9 cellular contexts compared by ENCODE assay signal in genomic region chr1:58848818-58849411, GRCh38.
A peak's percentile ranks its signal among the peaks of the same experiment; 100 is the strongest.
DNase-seq lines count a peak whose midpoint lies in the region; ATAC-seq and TF ChIP-seq lines count a peak whose summit lies in the region.
"Had no signal": no experiment of that assay in that cellular context is flagged by ENCODE, and none has a peak within 500 bp of the region (broad histone marks: within the 10 kb centered on the region; RNA-seq: fewer than 3 reads in every experiment).

No MANE protein-coding gene starts in this region.

- TF ChIP-seq CTCF in AG10803 (conservative IDR thresholded peaks at IDR 0.05; ENCODE audit: low read length) (peak; percentile 45), NB4 (IDR thresholded peaks at IDR 0.05; ENCODE audit: low read depth, low read length) (no peak)

- peaks cover 6 to 15% (median 12%) of the 10 kb centered on the region in 3 donors for H3K36me3 Mint-ChIP-seq in immature natural killer cell
- H3K36me3 Mint-ChIP-seq: activated naive CD4-positive, alpha-beta T cell treated with anti-CD3 and anti-CD28 coated beads, Interleukin-2, amount 50 U/mL, for 24 hours had no signal

- DNase-seq in AG10803 (ENCODE audit: low read depth) (peak; percentile 96), NB4 (ENCODE audit: low read depth) (peak; percentile 80), dermis blood vessel endothelial cell (peak; percentile 96), middle frontal gyrus (ENCODE audit: extremely low spot score, low spot score) (peak; percentile 31), immature natural killer cell (no peak)

- no peaks in the 10 kb centered on the region for H3K4me1 Mint-ChIP-seq in immature natural killer cell
- H3K4me1 Mint-ChIP-seq: activated naive CD4-positive, alpha-beta T cell treated with anti-CD3 and anti-CD28 coated beads, Interleukin-2, amount 50 U/mL, for 24 hours had no signal

- no peak for ATAC-seq in GM21367 (IDR thresholded peaks at IDR 0.05; ENCODE audit: unreplicated experiment)
- ATAC-seq in HG03159 (IDR thresholded peaks at IDR 0.05; ENCODE audit: unreplicated experiment), result no peak
- ATAC-seq in HG03039 (IDR thresholded peaks at IDR 0.05; ENCODE audit: unreplicated experiment), result no peak

- H3K4me3 Mint-ChIP-seq in immature natural killer cell, result no peak overlapping the region
- H3K4me3 Mint-ChIP-seq: activated naive CD4-positive, alpha-beta T cell treated with anti-CD3 and anti-CD28 coated beads, Interleukin-2, amount 50 U/mL, for 24 hours had no signal

- H3K9me3 Mint-ChIP-seq in immature natural killer cell, result no peaks in the 10 kb centered on the region
- H3K9me3 Mint-ChIP-seq: activated naive CD4-positive, alpha-beta T cell treated with anti-CD3 and anti-CD28 coated beads, Interleukin-2, amount 50 U/mL, for 24 hours had no signal

- H3K27me3 Mint-ChIP-seq in immature natural killer cell (ENCODE audit: low read depth in 3 of 3), result peaks cover 0 to 3% (median 0%) of the 10 kb centered on the region in 3 donors
- H3K27me3 Mint-ChIP-seq: activated naive CD4-positive, alpha-beta T cell treated with anti-CD3 and anti-CD28 coated beads, Interleukin-2, amount 50 U/mL, for 24 hours had no signal

- no peak for TF ChIP-seq POLR2A in NB4 (IDR thresholded peaks at IDR 0.05; ENCODE audit: extremely low read depth, insufficient read length)

- H3K27ac Mint-ChIP-seq in immature natural killer cell, result no peak overlapping the region
- H3K27ac Mint-ChIP-seq: activated naive CD4-positive, alpha-beta T cell treated with anti-CD3 and anti-CD28 coated beads, Interleukin-2, amount 50 U/mL, for 24 hours had no signal

- H3K4me3 ChIP-seq in AG10803 (ENCODE audit: low read length) (no peak overlapping the region; the same call in 1 of the 2 replicates), NB4 (ENCODE audit: low read depth, low read length) (no peak overlapping the region)

Comparison
In these comparisons a context has a peak if more than half of its experiments do, and no peak if none do; other contexts are left out.
1. DNase-seq: peak in AG10803 (single experiment), NB4 (single experiment), dermis blood vessel endothelial cell (single experiment) and middle frontal gyrus (single experiment); none in immature natural killer cell (0 of 3).